22 cellular contexts compared by ENCODE assay signal in genomic region chr1:182685186-182685585, GRCh38. TPM values are rescaled to one million over a fixed set of nuclear protein-coding genes. Genes with fewer than 3 reads are reported as not detected.
"Had no signal": no experiment of that assay in that cellular context is flagged by ENCODE, and none has a peak within 500 bp of the region (broad histone marks: within the 10 kb centered on the region; RNA-seq: fewer than 3 reads in every experiment).

No MANE protein-coding gene starts in this region.

- H3K36me3 Mint-ChIP-seq: activated CD4-positive, alpha-beta memory T cell treated with anti-CD3 and anti-CD28 coated beads for 36 hours; activated CD8-positive, alpha-beta memory T cell treated with anti-CD3 and anti-CD28 coated beads, Interleukin-2, amount 10 ng/mL, durations not matched to agents 7 days and 5 days; activated naive CD4-positive, alpha-beta T cell treated with anti-CD3 and anti-CD28 coated beads, Interleukin-2, amount 50 U/mL, for 24 hours; neural progenitor cell had no signal

- H3K4me3 Mint-ChIP-seq: activated CD4-positive, alpha-beta memory T cell treated with anti-CD3 and anti-CD28 coated beads for 36 hours; activated CD4-positive, alpha-beta T cell treated with anti-CD3 and anti-CD28 coated beads for 36 hours; activated CD8-positive, alpha-beta memory T cell treated with anti-CD3 and anti-CD28 coated beads, Interleukin-2, amount 10 ng/mL, durations not matched to agents 7 days and 5 days; activated naive CD4-positive, alpha-beta T cell treated with anti-CD3 and anti-CD28 coated beads, Interleukin-2, amount 50 U/mL, for 24 hours; activated T-cell treated with anti-CD3 and anti-CD28 coated beads, Interleukin-2, amount 50 U/mL, for 24 hours; endodermal cell; neural progenitor cell had no signal

- H3K36me3 ChIP-seq: adrenal gland, cardiac muscle cell, heart left ventricle, neural progenitor cell, ovary, stomach had no signal

- H3K9me3 Mint-ChIP-seq: activated CD4-positive, alpha-beta memory T cell treated with anti-CD3 and anti-CD28 coated beads for 36 hours; activated naive CD4-positive, alpha-beta T cell treated with anti-CD3 and anti-CD28 coated beads, Interleukin-2, amount 50 U/mL, for 24 hours; activated T-cell treated with anti-CD3 and anti-CD28 coated beads, Interleukin-2, amount 50 U/mL, for 24 hours; endodermal cell; neural progenitor cell had no signal

- H3K4me3 ChIP-seq: cardiac muscle cell, heart left ventricle, neural progenitor cell, ovary, stomach, testis had no signal

- H3K27me3 ChIP-seq: adrenal gland, ovary, testis had no signal

- H3K27ac ChIP-seq: cardiac muscle cell, dorsolateral prefrontal cortex, heart left ventricle, neural progenitor cell, ovary, stomach, testis had no signal

- H3K9me3 ChIP-seq: adrenal gland, heart left ventricle, ovary, stomach, testis had no signal

- H3K27ac Mint-ChIP-seq: activated CD4-positive, alpha-beta memory T cell treated with anti-CD3 and anti-CD28 coated beads for 36 hours; activated CD4-positive, alpha-beta T cell treated with anti-CD3 and anti-CD28 coated beads for 36 hours; activated CD8-positive, alpha-beta memory T cell treated with anti-CD3 and anti-CD28 coated beads, Interleukin-2, amount 10 ng/mL, durations not matched to agents 7 days and 5 days; activated naive CD4-positive, alpha-beta T cell treated with anti-CD3 and anti-CD28 coated beads, Interleukin-2, amount 50 U/mL, for 24 hours; activated T-cell treated with anti-CD3 and anti-CD28 coated beads, Interleukin-2, amount 50 U/mL, for 24 hours; endodermal cell; neural progenitor cell had no signal

- ATAC-seq: activated CD4-positive, alpha-beta T cell treated with anti-CD3 and anti-CD28 coated beads for 36 hours; activated CD8-positive, alpha-beta memory T cell treated with anti-CD3 and anti-CD28 coated beads, Interleukin-2, amount 10 ng/mL, durations not matched to agents 7 days and 5 days; heart left ventricle; left cardiac atrium had no signal

- H3K4me1 Mint-ChIP-seq: activated CD4-positive, alpha-beta T cell treated with anti-CD3 and anti-CD28 coated beads for 36 hours; activated naive CD4-positive, alpha-beta T cell treated with anti-CD3 and anti-CD28 coated beads, Interleukin-2, amount 50 U/mL, for 24 hours had no signal

- H3K4me1 ChIP-seq: testis had no signal

- DNase-seq: activated CD4-positive, alpha-beta memory T cell treated with anti-CD3 and anti-CD28 coated beads for 36 hours; activated CD4-positive, alpha-beta T cell treated with anti-CD3 and anti-CD28 coated beads for 36 hours; activated CD8-positive, alpha-beta memory T cell treated with anti-CD3 and anti-CD28 coated beads, Interleukin-2, amount 10 ng/mL, durations not matched to agents 7 days and 5 days; activated effector memory CD4-positive, alpha-beta T cell treated with Interleukin-2 at 50 U/mL for 16 hours; activated T-cell treated with anti-CD3 and anti-CD28 coated beads, Interleukin-2, amount 50 U/mL, for 24 hours; heart left ventricle; left cardiac atrium; midbrain; stimulated activated CD4-positive, alpha-beta T cell treated with anti-CD3 and anti-CD28 coated beads, Interleukin-1b, Interleukin-23, amount 100 ng/mL, for 48 hours; stomach; testis had no signal

RNA-seq across cellular contexts. Expression of gene RGS8, which starts 0.8 kb away (rescaled TPM):
- total RNA-seq: activated CD4-positive, alpha-beta T cell treated with anti-CD3 and anti-CD28 coated beads for 36 hours; activated CD8-positive, alpha-beta memory T cell treated with anti-CD3 and anti-CD28 coated beads, Interleukin-2, amount 10 ng/mL, durations not matched to agents 7 days and 5 days; epithelial cell of proximal tubule; lung microvascular endothelial cell; myocyte; stomach; ureter had no signal
- polyA plus RNA-seq: cardiac muscle cell, heart left ventricle, stomach had no signal
